Comparison of ENCODE assay signal across 36 cellular contexts in the genomic region with DNA sequence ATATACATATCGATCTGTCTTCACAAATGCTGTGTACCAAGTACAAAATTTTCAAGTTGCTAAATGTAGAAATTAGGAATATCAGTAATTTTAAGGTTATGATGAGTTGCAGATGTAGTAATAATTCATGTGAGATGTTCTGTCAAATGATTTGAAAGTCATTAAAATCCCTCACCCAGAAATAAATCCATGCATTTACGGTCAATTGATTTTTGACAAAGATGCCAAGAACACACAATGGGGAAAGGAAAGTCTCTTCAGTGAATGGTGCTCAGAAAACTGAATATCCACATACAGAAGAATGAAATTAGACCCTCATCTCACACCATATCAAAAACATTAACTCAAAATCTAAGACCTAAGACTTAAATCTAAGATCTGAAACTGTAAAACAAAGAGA. TPM values are rescaled to one million over a fixed set of nuclear protein-coding genes. Genes with fewer than 3 reads are reported as not detected.
"Had no signal": no experiment of that assay in that cellular context is flagged by ENCODE, and none has a peak within 500 bp of the region (broad histone marks: within the 10 kb centered on the region; RNA-seq: fewer than 3 reads in every experiment).

No MANE protein-coding gene starts in this region.

- H3K4me1 ChIP-seq: adrenal gland, body of pancreas, breast epithelium, colonic mucosa, esophagus squamous epithelium, gastroesophageal sphincter, heart right ventricle had no signal

- H3K36me3 ChIP-seq: adrenal gland, breast epithelium, cardiac muscle cell, colonic mucosa, esophagus squamous epithelium, gastroesophageal sphincter, heart right ventricle, WERI-Rb-1 had no signal

- H3K27me3 ChIP-seq: body of pancreas, breast epithelium, colonic mucosa, gastroesophageal sphincter had no signal

- H3K9me3 Mint-ChIP-seq: activated B cell treated with CpG ODN at 0.5 μM for 24 hours; activated CD4-positive, alpha-beta memory T cell treated with anti-CD3 and anti-CD28 coated beads for 36 hours; activated CD4-positive, alpha-beta T cell treated with anti-CD3 and anti-CD28 coated beads, Interleukin-2, amount 10 ng/mL, durations not matched to agents 24 days and 14 days; activated naive CD4-positive, alpha-beta T cell treated with anti-CD3 and anti-CD28 coated beads, Interleukin-2, amount 50 U/mL, for 24 hours; activated naive CD8-positive, alpha-beta T cell treated with anti-CD3 and anti-CD28 coated beads, Interleukin-2, amount 50 U/mL, for 24 hours; activated T-helper 1 cell treated with anti-CD3 and anti-CD28 coated beads, Interleukin-12 subunit alpha, Interleukin-12 subunit beta, Interleukin-2, Interleukin-4 antibody, amounts not matched to agents 30 ng/mL and 10 ng/mL and 1 ng/mL, durations not matched to agents 14 hours and 24 hours and 36 hours; activated T-helper 2 cell treated with anti-CD3 and anti-CD28 coated beads, Interferon-gamma antibody, Interleukin-2, Interleukin-4, amounts not matched to agents 10 μg/mL and 5 μg/mL and 100 μg/mL, durations not matched to agents 14 hours and 24 hours and 36 hours; T-helper 2 cell treated with Interferon-gamma antibody and Interleukin-4, amounts not matched to agents 5 μg/mL and 100 μg/mL, for 36 hours had no signal

- H3K4me3 Mint-ChIP-seq: activated B cell treated with CpG ODN at 0.5 μM for 24 hours; activated CD4-positive, alpha-beta memory T cell treated with anti-CD3 and anti-CD28 coated beads for 36 hours; activated CD4-positive, alpha-beta T cell treated with anti-CD3 and anti-CD28 coated beads, Interleukin-2, amount 10 ng/mL, durations not matched to agents 24 days and 14 days; activated CD8-positive, alpha-beta memory T cell treated with anti-CD3 and anti-CD28 coated beads, Interleukin-2, amount 10 ng/mL, durations not matched to agents 7 days and 5 days; activated CD8-positive, alpha-beta T cell treated with anti-CD3 and anti-CD28 coated beads, Interleukin-2, amount 10 ng/mL, durations not matched to agents 7 days and 5 days; activated naive CD4-positive, alpha-beta T cell treated with anti-CD3 and anti-CD28 coated beads for 36 hours; activated naive CD4-positive, alpha-beta T cell treated with anti-CD3 and anti-CD28 coated beads, Interleukin-2, amount 50 U/mL, for 24 hours; activated naive CD8-positive, alpha-beta T cell treated with anti-CD3 and anti-CD28 coated beads for 36 hours; activated naive CD8-positive, alpha-beta T cell treated with anti-CD3 and anti-CD28 coated beads, Interleukin-2, amount 50 U/mL, for 24 hours; activated T-helper 1 cell treated with anti-CD3 and anti-CD28 coated beads, Interleukin-12 subunit alpha, Interleukin-12 subunit beta, Interleukin-2, Interleukin-4 antibody, amounts not matched to agents 30 ng/mL and 10 ng/mL and 1 ng/mL, durations not matched to agents 14 hours and 24 hours and 36 hours; T-helper 17 cell; T-helper 2 cell treated with Interferon-gamma antibody and Interleukin-4, amounts not matched to agents 5 μg/mL and 100 μg/mL, for 36 hours had no signal

- H3K27me3 Mint-ChIP-seq: activated naive CD8-positive, alpha-beta T cell treated with anti-CD3 and anti-CD28 coated beads, Interleukin-2, amount 50 U/mL, for 24 hours had no signal

- H3K36me3 Mint-ChIP-seq: activated CD4-positive, alpha-beta memory T cell treated with anti-CD3 and anti-CD28 coated beads for 36 hours; activated CD8-positive, alpha-beta memory T cell treated with anti-CD3 and anti-CD28 coated beads, Interleukin-2, amount 10 ng/mL, durations not matched to agents 7 days and 5 days; activated naive CD4-positive, alpha-beta T cell treated with anti-CD3 and anti-CD28 coated beads, Interleukin-2, amount 50 U/mL, for 24 hours; activated naive CD8-positive, alpha-beta T cell treated with anti-CD3 and anti-CD28 coated beads for 36 hours had no signal

- ATAC-seq: activated CD4-positive, CD25-positive, alpha-beta regulatory T cell treated with anti-CD3 and anti-CD28 coated beads, Interleukin-2, amount 50 U/mL, for 24 hours; activated CD8-positive, alpha-beta memory T cell treated with anti-CD3 and anti-CD28 coated beads, Interleukin-2, amount 10 ng/mL, durations not matched to agents 7 days and 5 days; activated CD8-positive, alpha-beta T cell treated with anti-CD3 and anti-CD28 coated beads, Interleukin-2, amount 10 ng/mL, durations not matched to agents 7 days and 5 days; activated naive CD8-positive, alpha-beta T cell treated with anti-CD3 and anti-CD28 coated beads, Interleukin-2, amount 50 U/mL, for 24 hours; body of pancreas; gastroesophageal sphincter; heart right ventricle; T-helper 17 cell had no signal

- H3K4me3 ChIP-seq: adrenal gland, body of pancreas, breast epithelium, cardiac muscle cell, colonic mucosa, esophagus squamous epithelium, gastroesophageal sphincter, heart right ventricle had no signal

- H3K4me1 Mint-ChIP-seq: activated B cell treated with CpG ODN at 0.5 μM for 24 hours; activated CD4-positive, alpha-beta T cell treated with anti-CD3 and anti-CD28 coated beads, Interleukin-2, amount 10 ng/mL, durations not matched to agents 24 days and 14 days; activated CD8-positive, alpha-beta memory T cell treated with anti-CD3 and anti-CD28 coated beads, Interleukin-2, amount 10 ng/mL, durations not matched to agents 7 days and 5 days; activated naive CD4-positive, alpha-beta T cell treated with anti-CD3 and anti-CD28 coated beads, Interleukin-2, amount 50 U/mL, for 24 hours; activated naive CD8-positive, alpha-beta T cell treated with anti-CD3 and anti-CD28 coated beads for 36 hours; activated naive CD8-positive, alpha-beta T cell treated with anti-CD3 and anti-CD28 coated beads, Interleukin-2, amount 50 U/mL, for 24 hours; T-helper 17 cell had no signal

- H3K27ac ChIP-seq: adrenal gland, body of pancreas, breast epithelium, cardiac muscle cell, colonic mucosa, epithelial cell of prostate, esophagus squamous epithelium, gastroesophageal sphincter, heart right ventricle, WERI-Rb-1 had no signal

- H3K9me3 ChIP-seq: adrenal gland, body of pancreas, breast epithelium, colonic mucosa, esophagus squamous epithelium, gastroesophageal sphincter, heart right ventricle had no signal

- DNase-seq: activated B cell treated with CpG ODN at 0.5 μM for 24 hours; activated CD4-positive, alpha-beta memory T cell treated with anti-CD3 and anti-CD28 coated beads for 36 hours; activated CD4-positive, alpha-beta T cell treated with anti-CD3 and anti-CD28 coated beads, Interleukin-2, amount 10 ng/mL, durations not matched to agents 24 days and 14 days; activated CD8-positive, alpha-beta memory T cell treated with anti-CD3 and anti-CD28 coated beads, Interleukin-2, amount 10 ng/mL, durations not matched to agents 7 days and 5 days; activated CD8-positive, alpha-beta memory T cell treated with anti-CD3 and anti-CD28 coated beads, Interleukin-2, amount 50 U/mL, for 4 hours; activated CD8-positive, alpha-beta T cell treated with anti-CD3 and anti-CD28 coated beads, Interleukin-2, amount 10 ng/mL, durations not matched to agents 7 days and 5 days; activated effector memory CD4-positive, alpha-beta T cell treated with anti-CD3 and anti-CD28 coated beads, Interleukin-2, amount 50 U/mL, for 16 hours; activated naive CD4-positive, alpha-beta T cell treated with anti-CD3 and anti-CD28 coated beads for 36 hours; activated naive CD8-positive, alpha-beta T cell treated with anti-CD3 and anti-CD28 coated beads for 36 hours; activated naive CD8-positive, alpha-beta T cell treated with anti-CD3 and anti-CD28 coated beads, Interleukin-2, amount 50 U/mL, for 24 hours; activated T-cell treated with anti-CD3 and anti-CD28 coated beads, Interleukin-2, amount 50 U/mL, for 1 hour; activated T-cell treated with anti-CD3 and anti-CD28 coated beads, Interleukin-2, amount 50 U/mL, for 48 hours; adrenal gland; amygdala; aorta; body of pancreas; central memory CD4-positive, alpha-beta T cell; cerebellar nuclear complex; colonic mucosa; effector CD8-positive, alpha-beta T cell; esophagus squamous epithelium; foreskin melanocyte; heart right ventricle; T-helper 17 cell; T1000; WERI-Rb-1 had no signal

- H3K27ac Mint-ChIP-seq: activated B cell treated with CpG ODN at 0.5 μM for 24 hours; activated CD4-positive, alpha-beta memory T cell treated with anti-CD3 and anti-CD28 coated beads for 36 hours; activated CD4-positive, alpha-beta T cell treated with anti-CD3 and anti-CD28 coated beads, Interleukin-2, amount 10 ng/mL, durations not matched to agents 24 days and 14 days; activated CD8-positive, alpha-beta memory T cell treated with anti-CD3 and anti-CD28 coated beads, Interleukin-2, amount 10 ng/mL, durations not matched to agents 7 days and 5 days; activated CD8-positive, alpha-beta T cell treated with anti-CD3 and anti-CD28 coated beads, Interleukin-2, amount 10 ng/mL, durations not matched to agents 7 days and 5 days; activated naive CD4-positive, alpha-beta T cell treated with anti-CD3 and anti-CD28 coated beads for 36 hours; activated naive CD4-positive, alpha-beta T cell treated with anti-CD3 and anti-CD28 coated beads, Interleukin-2, amount 50 U/mL, for 24 hours; activated naive CD8-positive, alpha-beta T cell treated with anti-CD3 and anti-CD28 coated beads for 36 hours; activated naive CD8-positive, alpha-beta T cell treated with anti-CD3 and anti-CD28 coated beads, Interleukin-2, amount 50 U/mL, for 24 hours; activated T-helper 1 cell treated with anti-CD3 and anti-CD28 coated beads, Interleukin-12 subunit alpha, Interleukin-12 subunit beta, Interleukin-2, Interleukin-4 antibody, amounts not matched to agents 30 ng/mL and 10 ng/mL and 1 ng/mL, durations not matched to agents 14 hours and 24 hours and 36 hours; activated T-helper 2 cell treated with anti-CD3 and anti-CD28 coated beads, Interferon-gamma antibody, Interleukin-2, Interleukin-4, amounts not matched to agents 10 μg/mL and 5 μg/mL and 100 μg/mL, durations not matched to agents 14 hours and 24 hours and 36 hours; T-helper 17 cell; T-helper 2 cell treated with Interferon-gamma antibody and Interleukin-4, amounts not matched to agents 5 μg/mL and 100 μg/mL, for 36 hours had no signal

RNA-seq across cellular contexts. Expression of a gene that starts 12.9 kb away (rescaled TPM):
- total RNA-seq: activated B cell treated with CpG ODN at 0.5 μM for 24 hours; activated CD4-positive, alpha-beta memory T cell treated with anti-CD3 and anti-CD28 coated beads for 36 hours; activated CD4-positive, alpha-beta T cell treated with anti-CD3 and anti-CD28 coated beads, Interleukin-2, amount 10 ng/mL, durations not matched to agents 24 days and 14 days; activated CD8-positive, alpha-beta memory T cell treated with anti-CD3 and anti-CD28 coated beads for 36 hours; activated CD8-positive, alpha-beta memory T cell treated with anti-CD3 and anti-CD28 coated beads, Interleukin-2, amount 10 ng/mL, durations not matched to agents 7 days and 5 days; activated CD8-positive, alpha-beta T cell treated with anti-CD3 and anti-CD28 coated beads, Interleukin-2, amount 10 ng/mL, durations not matched to agents 7 days and 5 days; activated naive CD8-positive, alpha-beta T cell treated with anti-CD3 and anti-CD28 coated beads for 36 hours; activated T-helper 1 cell treated with anti-CD3 and anti-CD28 coated beads, Interleukin-12 subunit alpha, Interleukin-12 subunit beta, Interleukin-2, Interleukin-4 antibody, amounts not matched to agents 30 ng/mL and 10 ng/mL and 1 ng/mL, durations not matched to agents 14 hours and 24 hours and 36 hours; activated T-helper 2 cell treated with anti-CD3 and anti-CD28 coated beads, Interferon-gamma antibody, Interleukin-2, Interleukin-4, amounts not matched to agents 10 μg/mL and 5 μg/mL and 100 μg/mL, durations not matched to agents 14 hours and 24 hours and 36 hours; T-helper 17 cell had no signal
